13 cellular contexts compared by ENCODE assay signal in genomic region chrX:20437678-20438077, GRCh38.
DNase-seq lines count a peak whose midpoint lies in the region; ATAC-seq, FAIRE-seq and TF ChIP-seq lines count a peak whose summit lies in the region.
"Had no signal": no experiment of that assay in that cellular context is flagged by ENCODE, and none has a peak within 500 bp of the region (broad histone marks: within the 10 kb centered on the region; RNA-seq: fewer than 3 reads in every experiment).

No MANE protein-coding gene starts in this region.

- DNase-seq in GM12891 (ENCODE audit: insufficient read length, low spot score) (no peak), KBM-7 (peak; percentile 61), MG63 (no peak), DMS 273 (lab: John Stamatoyannopoulos, UW; ENCODE audit: unreplicated experiment) (no peak), epidermal melanocyte (ENCODE audit: insufficient read length, low spot score) (no peak)
- DNase-seq in central memory CD4-positive, alpha-beta T cell = peak; percentile 35
- DNase-seq: stimulated activated CD4-positive, alpha-beta T cell treated with anti-CD3 and anti-CD28 coated beads, Interleukin-2, amount 100 ng/mL, for 24 hours; stimulated activated naive CD4-positive, alpha-beta T cell treated with Interleukin-2 at 50 U/mL for 16 hours had no signal

- no peak overlapping the region for H3K4me3 ChIP-seq in MG63
- H3K4me3 ChIP-seq: BLaER1 treated with 17β-estradiol and CSF1 and Interleukin-3, amounts not matched to agents 10 nM and 100 nM; prostate gland had no signal

- no peak for TF ChIP-seq POLR2A in GM12891 (IDR thresholded peaks at IDR 0.05; ENCODE audit: low read depth, low read length)

- FAIRE-seq in GM12891 (lab: Jason Lieb, UNC) = peak; percentile 86
- FAIRE-seq: bronchial epithelial cell, RCC 7860 had no signal

- no peaks in the 10 kb centered on the region for H3K27me3 ChIP-seq in MG63
- H3K27me3 ChIP-seq: BLaER1 treated with 17β-estradiol and CSF1 and Interleukin-3, amounts not matched to agents 10 nM and 100 nM had no signal

- in situ Hi-C loops in KBM-7 (cut with MboI; ENCODE audit: low pct_unique_long_range_greater_than_20kb, low sequenced_read_pairs) = loop anchor here (25.0 kb wide), 1 partner anchor 175 kb away; the partner anchor contains the start of gene RPS6KA3

- no peaks in the 10 kb centered on the region for H3K9me3 ChIP-seq in MG63
- H3K9me3 ChIP-seq: BLaER1 treated with 17β-estradiol and CSF1 and Interleukin-3, amounts not matched to agents 10 nM and 100 nM; prostate gland had no signal

- no peaks in the 10 kb centered on the region for H3K36me3 ChIP-seq in MG63
- H3K36me3 ChIP-seq: BLaER1 treated with 17β-estradiol and CSF1 and Interleukin-3, amounts not matched to agents 10 nM and 100 nM; prostate gland had no signal

- ATAC-seq in GM19395 (IDR thresholded peaks at IDR 0.05; ENCODE audit: unreplicated experiment) = peak; percentile 38

TF ChIP-seq in GM12891, 5 proteins besides CTCF, POLR2A, EP300 and RAD21:
- TF ChIP-seq SPI1 (IDR thresholded peaks at IDR 0.05; ENCODE audit: low read depth, low read length) (no peak), POU2F2 (IDR thresholded peaks at IDR 0.05; ENCODE audit: low read depth, low read length) (no peak), PAX5 (IDR thresholded peaks at IDR 0.05; ENCODE audit: insufficient read depth, low read length, severe bottlenecking) (no peak), POLR2AphosphoS5 (IDR thresholded peaks at IDR 0.05; ENCODE audit: low read depth, low read length) (no peak), TAF1 (IDR thresholded peaks at IDR 0.05; ENCODE audit: low read depth, low read length) (no peak)

Comparison
In these comparisons a context has a peak if more than half of its experiments do, and no peak if none do; other contexts are left out.
1. DNase-seq: peak in KBM-7 (single experiment) and central memory CD4-positive, alpha-beta T cell (single experiment); none in GM12891 (single experiment), MG63 (single experiment), DMS 273 (single experiment) and epidermal melanocyte (single experiment).